ENCODE assay signal across 8 cellular contexts in the genomic region with DNA sequence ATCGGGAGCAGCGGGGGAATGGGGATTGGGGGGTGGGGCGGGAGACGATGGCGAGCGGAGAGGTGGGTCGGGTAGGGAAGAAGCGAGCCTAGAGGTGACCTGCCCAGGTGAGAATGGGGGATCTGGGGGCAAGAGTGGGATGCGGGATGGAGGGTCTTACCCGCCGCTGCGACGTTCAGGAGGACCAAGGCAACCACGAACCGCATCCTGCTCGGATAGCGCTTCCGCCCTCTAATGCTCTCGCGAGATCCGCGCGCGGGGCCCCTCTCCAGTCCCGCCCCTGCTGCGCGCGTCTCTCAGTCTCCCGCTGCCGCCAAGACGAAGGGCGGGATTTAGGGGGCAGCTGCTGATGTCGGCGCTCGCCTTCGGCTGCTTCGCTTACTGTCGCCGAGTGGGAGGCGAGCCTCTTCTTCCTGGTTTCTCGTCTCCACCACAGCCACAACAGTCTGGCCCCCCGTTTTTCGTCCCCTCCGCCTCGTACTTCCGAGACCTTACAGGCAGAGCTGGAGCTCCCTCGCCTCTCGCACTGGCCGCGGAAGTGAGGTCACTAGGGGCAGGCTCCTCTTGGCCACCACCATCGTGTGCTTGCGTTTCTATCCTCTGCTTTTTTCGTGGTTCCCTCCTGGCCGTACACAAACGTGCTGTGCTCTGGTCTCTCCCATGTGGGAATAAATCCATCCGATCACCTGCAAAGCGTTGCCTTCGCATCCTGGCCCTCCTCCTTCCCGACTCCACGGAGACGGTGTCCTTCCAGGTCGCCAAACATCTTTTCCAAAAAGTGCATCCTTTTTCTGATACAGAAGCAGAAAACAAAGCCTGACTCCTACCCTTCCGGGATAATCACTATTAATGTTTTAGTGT.
DNase-seq lines count a peak whose midpoint lies in the region; ATAC-seq and FAIRE-seq lines count a peak whose summit lies in the region.

TSS of gene TGOLN2 (minus strand) at position 233 of the 861 bp plus-strand sequence. CDS start at position 206, 27 bp downstream.

- H3K4me1 Mint-ChIP-seq in effector memory CD8-positive, alpha-beta T cell (ENCODE audit: low read depth in 2 of 2), result peaks cover 39 to 52% of the 10 kb centered on the region in 2 donors
- H3K4me1 Mint-ChIP-seq in memory B cell, result peaks cover 40% of the 10 kb centered on the region

- peak within 1 kb of the TSS; percentile 99 for H3K4me3 Mint-ChIP-seq in effector memory CD8-positive, alpha-beta T cell
- peak within 1 kb of the TSS; percentile 98 for H3K4me3 Mint-ChIP-seq in memory B cell

- H3K36me3 Mint-ChIP-seq in effector memory CD8-positive, alpha-beta T cell (ENCODE audit: insufficient read depth), result peaks cover 56% of the 10 kb centered on the region
- peaks cover 22% of the 10 kb centered on the region for H3K36me3 Mint-ChIP-seq in memory B cell

- peak; percentile 72 for ATAC-seq in GM21367 (IDR thresholded peaks at IDR 0.05; ENCODE audit: unreplicated experiment)
- peak; percentile 84 for ATAC-seq in effector memory CD8-positive, alpha-beta T cell (replicated peaks)
- ATAC-seq in memory B cell (ENCODE audit: low read depth), result peak; percentile 86

- peak; percentile 66 for FAIRE-seq in HTR-8/SVneo (lab: Jason Lieb, UNC)

- DNase-seq in COR-L47 (lab: John Stamatoyannopoulos, UW) (peak; percentile 94), HTR-8/SVneo (ENCODE audit: insufficient read length, low spot score) (peak; percentile 98), NOMO-1 treated with DMSO at 0.1 percent for 48 hours (lab: John Stamatoyannopoulos, UW; ENCODE audit: unreplicated experiment) (peak; percentile 95), memory B cell (ENCODE audit: low spot score in 2 of 2) (peak; percentile 91 to 93)
- DNase-seq in activated CD8-positive, alpha-beta memory T cell treated with anti-CD3 and anti-CD28 coated beads for 4 hours (ENCODE audit: low read depth in 2 of 2), result peak; percentile 85 to 90
- peak; percentile 90 to 93 (median 92) for DNase-seq in effector memory CD8-positive, alpha-beta T cell
- DNase-seq in stimulated activated CD8-positive, alpha-beta memory T cell treated with anti-CD3 and anti-CD28 coated beads, Interleukin-12 subunit alpha, Interleukin-12 subunit beta, amount 100 ng/mL, for 1 hour (ENCODE audit: low read depth), result peak; percentile 90

- H3K27ac Mint-ChIP-seq in effector memory CD8-positive, alpha-beta T cell, result peak within 1 kb of the TSS; percentile 98 to 99
- peak within 1 kb of the TSS; percentile 97 for H3K27ac Mint-ChIP-seq in memory B cell

- H3K9me3 Mint-ChIP-seq in effector memory CD8-positive, alpha-beta T cell, result no peaks in the 10 kb centered on the region
- no peaks in the 10 kb centered on the region for H3K9me3 Mint-ChIP-seq in memory B cell

- peaks cover 6 to 8% of the 10 kb centered on the region in 2 donors for H3K27me3 Mint-ChIP-seq in effector memory CD8-positive, alpha-beta T cell
- H3K27me3 Mint-ChIP-seq in memory B cell, result no peaks in the 10 kb centered on the region

Comparison
In these comparisons a context has a peak if more than half of its experiments do, and no peak if none do; other contexts are left out.
1. Peak in every context shown above with its lines: DNase-seq and ATAC-seq.